11 cellular contexts compared by ENCODE assay signal in genomic region chr13:85261757-85262346, GRCh38.
DNase-seq lines count a peak whose midpoint lies in the region; ATAC-seq and TF ChIP-seq lines count a peak whose summit lies in the region.
"Had no signal": no experiment of that assay in that cellular context is flagged by ENCODE, and none has a peak within 500 bp of the region (broad histone marks: within the 10 kb centered on the region; RNA-seq: fewer than 3 reads in every experiment).

No MANE protein-coding gene starts in this region.

- H3K9me3 ChIP-seq in OCI-LY1 (ENCODE audit: low read length): no peaks in the 10 kb centered on the region
- H3K9me3 ChIP-seq in upper lobe of right lung: no peaks in the 10 kb centered on the region

- no peaks in the 10 kb centered on the region for H3F3A ChIP-seq in OCI-LY1 (ENCODE audit: insufficient read depth, low read length)

- TF ChIP-seq CTCF in OCI-LY1 (IDR thresholded peaks at IDR 0.05; ENCODE audit: low read length): peak; percentile 63
- TF ChIP-seq CTCF in upper lobe of right lung (IDR thresholded peaks at IDR 0.05): peak; percentile 41

- no peak overlapping the region for H2AFZ ChIP-seq in OCI-LY1 (ENCODE audit: low read length)

- H3K4me3 ChIP-seq in OCI-LY1 (ENCODE audit: low read depth, low read length, poor library complexity, severe bottlenecking): no peak overlapping the region
- no peak overlapping the region for H3K4me3 ChIP-seq in upper lobe of right lung

- H3K4me1 ChIP-seq in OCI-LY1 (ENCODE audit: insufficient read depth, low read length, severe bottlenecking) (peaks cover 11% of the 10 kb centered on the region), upper lobe of right lung (no peaks in the 10 kb centered on the region)

- H3K4me2 ChIP-seq in OCI-LY1 (ENCODE audit: low read length): no peak overlapping the region

- no peak overlapping the region for H3K27ac ChIP-seq in OCI-LY1 (ENCODE audit: low read depth, low read length, poor library complexity, severe bottlenecking)
- no peak overlapping the region for H3K27ac ChIP-seq in upper lobe of right lung

- H4K20me1 ChIP-seq in OCI-LY1 (ENCODE audit: insufficient read depth, low read length): no peaks in the 10 kb centered on the region

- no peaks in the 10 kb centered on the region for H3K27me3 ChIP-seq in OCI-LY1 (ENCODE audit: insufficient read depth, low read length)
- H3K27me3 ChIP-seq in upper lobe of right lung: no peaks in the 10 kb centered on the region

- ATAC-seq in upper lobe of right lung: no peak

- no peaks in the 10 kb centered on the region for H3K36me3 ChIP-seq in OCI-LY1 (ENCODE audit: insufficient read depth, low read length)
- H3K36me3 ChIP-seq in upper lobe of right lung: no peaks in the 10 kb centered on the region

- DNase-seq in SIG-M5 treated with dmso at 0.1 percent for 504 hours (lab: John Stamatoyannopoulos, UW; ENCODE audit: unreplicated experiment) (peak; percentile 6), SIG-M5 (lab: John Stamatoyannopoulos, UW) (no peak), cerebellar cortex (ENCODE audit: low spot score) (peak; percentile 8), upper lobe of right lung (no peak), NCI-H2107 treated with DMSO at 0.1 percent for 48 hours (lab: John Stamatoyannopoulos, UW; ENCODE audit: unreplicated experiment) (no peak), posterior cingulate gyrus (no peak)
- no peak for DNase-seq in activated CD4-positive, CD25-positive, alpha-beta regulatory T cell treated with anti-CD3 and anti-CD28 coated beads, Interleukin-2, amount 50 U/mL, for 72 hours
- DNase-seq: Calu3; NCI-H1694 treated with DMSO at 0.1 percent for 48 hours; stimulated activated CD4-positive, alpha-beta T cell treated with anti-CD3 and anti-CD28 coated beads, Interleukin-4, amount 100 ng/mL, for 1 hour had no signal

- H3K9ac ChIP-seq in OCI-LY1 (ENCODE audit: low read length): no peak overlapping the region

- H3K9me2 ChIP-seq in OCI-LY1 (ENCODE audit: low read depth, low read length): no peaks in the 10 kb centered on the region

- H3K79me2 ChIP-seq in OCI-LY1 (ENCODE audit: insufficient read depth, low read length): no peaks in the 10 kb centered on the region

- intact Hi-C loops in upper lobe of right lung (cut with DNase I) (no loop called here), posterior cingulate gyrus (cut with DNase I) (no loop called here)

Comparison
In these comparisons a context has a peak if more than half of its experiments do, and no peak if none do; other contexts are left out.
1. DNase-seq: peak in SIG-M5 treated with dmso at 0.1 percent for 504 hours (single experiment) and cerebellar cortex (single experiment); none in SIG-M5 (single experiment), upper lobe of right lung (single experiment), NCI-H2107 treated with DMSO at 0.1 percent for 48 hours (single experiment), posterior cingulate gyrus (0 of 10) and activated CD4-positive, CD25-positive, alpha-beta regulatory T cell treated with anti-CD3 and anti-CD28 coated beads, Interleukin-2, amount 50 U/mL, for 72 hours (single experiment).